16 cellular contexts compared by ENCODE assay signal in the genomic region with DNA sequence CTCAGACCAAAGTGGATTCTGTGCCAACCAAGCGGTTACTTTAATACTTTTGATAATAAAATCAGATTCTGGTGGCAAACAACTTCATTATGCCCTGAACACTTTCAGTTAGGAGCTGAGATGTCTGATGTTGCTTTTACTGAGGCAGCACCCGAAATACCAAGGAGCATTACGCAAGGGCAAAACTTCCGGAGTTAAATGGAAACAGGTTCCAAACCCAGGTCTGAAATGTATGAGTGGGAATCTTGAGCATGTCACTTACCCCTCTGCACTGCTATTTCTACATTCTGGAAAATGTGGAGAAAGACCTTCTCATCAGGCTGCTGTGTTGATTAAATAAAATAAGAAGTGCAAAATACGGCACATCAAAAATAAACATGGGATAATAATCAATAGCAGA.
"Had no signal": no experiment of that assay in that cellular context is flagged by ENCODE, and none has a peak within 500 bp of the region (broad histone marks: within the 10 kb centered on the region; RNA-seq: fewer than 3 reads in every experiment).

No MANE protein-coding gene starts in this region.

- H3K27ac Mint-ChIP-seq: activated CD8-positive, alpha-beta memory T cell treated with anti-CD3 and anti-CD28 coated beads, Interleukin-2, amount 10 ng/mL, durations not matched to agents 7 days and 5 days; activated naive CD8-positive, alpha-beta T cell treated with anti-CD3 and anti-CD28 coated beads for 36 hours; naive thymus-derived CD8-positive, alpha-beta T cell had no signal

- H3K4me1 ChIP-seq: prostate gland, sigmoid colon, upper lobe of right lung had no signal

- DNase-seq: activated CD4-positive, alpha-beta T cell treated with anti-CD3 and anti-CD28 coated beads, Interleukin-2, amount 50 U/mL, for 4 hours; activated CD4-positive, CD25-positive, alpha-beta regulatory T cell treated with anti-CD3 and anti-CD28 coated beads, Interleukin-2, amount 50 U/mL, for 72 hours; activated CD8-positive, alpha-beta memory T cell treated with anti-CD3 and anti-CD28 coated beads, Interleukin-2, amount 10 ng/mL, durations not matched to agents 7 days and 5 days; activated gamma-delta T cell treated with Interleukin-2 at 50 U/mL for 16 hours; activated naive CD8-positive, alpha-beta T cell treated with anti-CD3 and anti-CD28 coated beads for 36 hours; activated T-cell treated with anti-CD3 and anti-CD28 coated beads, Interleukin-2, amount 50 U/mL, for 4 hours; anterior cingulate cortex; naive thymus-derived CD8-positive, alpha-beta T cell; occipital lobe; sigmoid colon; stimulated activated CD4-positive, alpha-beta T cell treated with anti-CD3 and anti-CD28 coated beads, Interleukin-2, amount 100 ng/mL, for 24 hours; stimulated activated naive CD4-positive, alpha-beta T cell; substantia nigra; upper lobe of right lung had no signal

- H3K4me3 Mint-ChIP-seq: activated CD8-positive, alpha-beta memory T cell treated with anti-CD3 and anti-CD28 coated beads, Interleukin-2, amount 10 ng/mL, durations not matched to agents 7 days and 5 days; activated naive CD8-positive, alpha-beta T cell treated with anti-CD3 and anti-CD28 coated beads for 36 hours; activated T-cell treated with anti-CD3 and anti-CD28 coated beads, Interleukin-2, amount 50 U/mL, for 4 hours; naive thymus-derived CD8-positive, alpha-beta T cell had no signal

- FAIRE-seq: endothelial cell of umbilical vein had no signal

- H3K9me3 Mint-ChIP-seq: activated naive CD8-positive, alpha-beta T cell treated with anti-CD3 and anti-CD28 coated beads for 36 hours had no signal

- H3K4me3 ChIP-seq: prostate gland, sigmoid colon, upper lobe of right lung had no signal

- H3K36me3 ChIP-seq: prostate gland, upper lobe of right lung had no signal

- H3K27me3 Mint-ChIP-seq: activated CD8-positive, alpha-beta memory T cell treated with anti-CD3 and anti-CD28 coated beads, Interleukin-2, amount 10 ng/mL, durations not matched to agents 7 days and 5 days; activated naive CD8-positive, alpha-beta T cell treated with anti-CD3 and anti-CD28 coated beads for 36 hours had no signal

- H3K27me3 ChIP-seq: sigmoid colon, upper lobe of right lung had no signal

- H3K9me3 ChIP-seq: prostate gland, sigmoid colon, upper lobe of right lung had no signal

- ATAC-seq: activated CD8-positive, alpha-beta memory T cell treated with anti-CD3 and anti-CD28 coated beads, Interleukin-2, amount 10 ng/mL, durations not matched to agents 7 days and 5 days; activated T-cell treated with anti-CD3 and anti-CD28 coated beads, Interleukin-2, amount 50 U/mL, for 4 hours; naive thymus-derived CD8-positive, alpha-beta T cell had no signal

- H3K27ac ChIP-seq: prostate gland, sigmoid colon, upper lobe of right lung had no signal

- H3K36me3 Mint-ChIP-seq: activated naive CD8-positive, alpha-beta T cell treated with anti-CD3 and anti-CD28 coated beads for 36 hours had no signal

- H3K4me1 Mint-ChIP-seq: activated CD8-positive, alpha-beta memory T cell treated with anti-CD3 and anti-CD28 coated beads, Interleukin-2, amount 10 ng/mL, durations not matched to agents 7 days and 5 days; activated naive CD8-positive, alpha-beta T cell treated with anti-CD3 and anti-CD28 coated beads for 36 hours had no signal
